In the genomic region with DNA sequence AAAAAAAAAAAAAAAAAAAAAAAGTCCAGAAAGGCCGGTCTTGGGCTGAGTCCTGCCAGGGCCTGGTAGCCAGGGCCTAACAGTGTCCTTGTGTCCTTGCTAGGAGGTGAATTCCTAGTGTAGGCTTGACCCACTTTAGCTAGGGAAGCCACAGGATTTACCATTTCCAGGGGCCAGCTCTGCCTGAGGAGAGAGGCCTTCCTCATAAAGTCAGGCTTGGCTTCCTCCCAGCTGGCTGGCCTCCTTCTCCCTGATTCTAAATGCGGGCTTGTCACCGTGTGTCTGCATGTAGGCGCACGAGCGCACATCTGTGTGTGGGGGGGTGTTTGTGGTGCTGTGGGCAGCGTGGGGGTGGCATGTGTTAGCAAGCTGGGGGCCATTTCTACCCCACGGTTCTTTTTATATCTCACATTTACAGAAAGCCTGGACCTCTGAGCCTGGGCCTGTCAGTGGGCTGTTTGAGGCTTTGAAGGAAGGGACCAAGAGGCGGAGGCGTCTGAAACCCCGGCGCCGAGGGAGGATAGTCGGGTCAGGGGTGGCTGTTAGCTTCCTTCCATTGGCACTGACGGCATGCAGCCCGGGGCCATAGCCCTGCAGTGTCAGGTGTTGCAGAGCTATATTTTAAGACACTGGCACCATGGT, we compare ENCODE assay signal across 1 cellular context.
TF ChIP-seq lines count a peak whose summit lies in the region.

No MANE protein-coding gene starts in this region.

TF ChIP-seq in GM23338, 12 proteins besides CTCF, POLR2A, EP300 and RAD21 (continued from another document):
- TF ChIP-seq, protein P1, sequence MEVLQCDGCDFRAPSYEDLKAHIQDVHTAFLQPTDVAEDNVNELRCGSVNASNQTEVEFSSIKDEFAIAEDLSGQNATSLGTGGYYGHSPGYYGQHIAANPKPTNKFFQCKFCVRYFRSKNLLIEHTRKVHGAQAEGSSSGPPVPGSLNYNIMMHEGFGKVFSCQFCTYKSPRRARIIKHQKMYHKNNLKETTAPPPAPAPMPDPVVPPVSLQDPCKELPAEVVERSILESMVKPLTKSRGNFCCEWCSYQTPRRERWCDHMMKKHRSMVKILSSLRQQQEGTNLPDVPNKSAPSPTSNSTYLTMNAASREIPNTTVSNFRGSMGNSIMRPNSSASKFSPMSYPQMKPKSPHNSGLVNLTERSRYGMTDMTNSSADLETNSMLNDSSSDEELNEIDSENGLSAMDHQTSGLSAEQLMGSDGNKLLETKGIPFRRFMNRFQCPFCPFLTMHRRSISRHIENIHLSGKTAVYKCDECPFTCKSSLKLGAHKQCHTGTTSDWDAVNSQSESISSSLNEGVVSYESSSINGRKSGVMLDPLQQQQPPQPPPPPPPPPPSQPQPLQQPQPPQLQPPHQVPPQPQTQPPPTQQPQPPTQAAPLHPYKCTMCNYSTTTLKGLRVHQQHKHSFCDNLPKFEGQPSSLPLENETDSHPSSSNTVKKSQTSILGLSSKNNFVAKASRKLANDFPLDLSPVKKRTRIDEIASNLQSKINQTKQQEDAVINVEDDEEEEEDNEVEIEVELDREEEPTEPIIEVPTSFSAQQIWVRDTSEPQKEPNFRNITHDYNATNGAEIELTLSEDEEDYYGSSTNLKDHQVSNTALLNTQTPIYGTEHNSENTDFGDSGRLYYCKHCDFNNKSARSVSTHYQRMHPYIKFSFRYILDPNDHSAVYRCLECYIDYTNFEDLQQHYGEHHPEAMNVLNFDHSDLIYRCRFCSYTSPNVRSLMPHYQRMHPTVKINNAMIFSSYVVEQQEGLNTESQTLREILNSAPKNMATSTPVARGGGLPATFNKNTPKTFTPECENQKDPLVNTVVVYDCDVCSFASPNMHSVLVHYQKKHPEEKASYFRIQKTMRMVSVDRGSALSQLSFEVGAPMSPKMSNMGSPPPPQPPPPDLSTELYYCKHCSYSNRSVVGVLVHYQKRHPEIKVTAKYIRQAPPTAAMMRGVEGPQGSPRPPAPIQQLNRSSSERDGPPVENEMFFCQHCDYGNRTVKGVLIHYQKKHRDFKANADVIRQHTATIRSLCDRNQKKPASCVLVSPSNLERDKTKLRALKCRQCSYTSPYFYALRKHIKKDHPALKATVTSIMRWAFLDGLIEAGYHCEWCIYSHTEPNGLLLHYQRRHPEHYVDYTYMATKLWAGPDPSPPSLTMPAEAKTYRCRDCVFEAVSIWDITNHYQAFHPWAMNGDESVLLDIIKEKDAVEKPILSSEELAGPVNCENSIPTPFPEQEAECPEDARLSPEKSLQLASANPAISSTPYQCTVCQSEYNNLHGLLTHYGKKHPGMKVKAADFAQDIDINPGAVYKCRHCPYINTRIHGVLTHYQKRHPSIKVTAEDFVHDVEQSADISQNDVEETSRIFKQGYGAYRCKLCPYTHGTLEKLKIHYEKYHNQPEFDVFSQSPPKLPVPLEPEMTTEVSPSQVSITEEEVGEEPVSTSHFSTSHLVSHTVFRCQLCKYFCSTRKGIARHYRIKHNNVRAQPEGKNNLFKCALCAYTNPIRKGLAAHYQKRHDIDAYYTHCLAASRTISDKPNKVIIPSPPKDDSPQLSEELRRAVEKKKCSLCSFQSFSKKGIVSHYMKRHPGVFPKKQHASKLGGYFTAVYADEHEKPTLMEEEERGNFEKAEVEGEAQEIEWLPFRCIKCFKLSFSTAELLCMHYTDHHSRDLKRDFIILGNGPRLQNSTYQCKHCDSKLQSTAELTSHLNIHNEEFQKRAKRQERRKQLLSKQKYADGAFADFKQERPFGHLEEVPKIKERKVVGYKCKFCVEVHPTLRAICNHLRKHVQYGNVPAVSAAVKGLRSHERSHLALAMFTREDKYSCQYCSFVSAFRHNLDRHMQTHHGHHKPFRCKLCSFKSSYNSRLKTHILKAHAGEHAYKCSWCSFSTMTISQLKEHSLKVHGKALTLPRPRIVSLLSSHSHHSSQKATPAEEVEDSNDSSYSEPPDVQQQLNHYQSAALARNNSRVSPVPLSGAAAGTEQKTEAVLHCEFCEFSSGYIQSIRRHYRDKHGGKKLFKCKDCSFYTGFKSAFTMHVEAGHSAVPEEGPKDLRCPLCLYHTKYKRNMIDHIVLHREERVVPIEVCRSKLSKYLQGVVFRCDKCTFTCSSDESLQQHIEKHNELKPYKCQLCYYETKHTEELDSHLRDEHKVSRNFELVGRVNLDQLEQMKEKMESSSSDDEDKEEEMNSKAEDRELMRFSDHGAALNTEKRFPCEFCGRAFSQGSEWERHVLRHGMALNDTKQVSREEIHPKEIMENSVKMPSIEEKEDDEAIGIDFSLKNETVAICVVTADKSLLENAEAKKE (CRISPR knock-in tag; IDR thresholded peaks at IDR 0.05) = no peak
- TF ChIP-seq, protein P2, sequence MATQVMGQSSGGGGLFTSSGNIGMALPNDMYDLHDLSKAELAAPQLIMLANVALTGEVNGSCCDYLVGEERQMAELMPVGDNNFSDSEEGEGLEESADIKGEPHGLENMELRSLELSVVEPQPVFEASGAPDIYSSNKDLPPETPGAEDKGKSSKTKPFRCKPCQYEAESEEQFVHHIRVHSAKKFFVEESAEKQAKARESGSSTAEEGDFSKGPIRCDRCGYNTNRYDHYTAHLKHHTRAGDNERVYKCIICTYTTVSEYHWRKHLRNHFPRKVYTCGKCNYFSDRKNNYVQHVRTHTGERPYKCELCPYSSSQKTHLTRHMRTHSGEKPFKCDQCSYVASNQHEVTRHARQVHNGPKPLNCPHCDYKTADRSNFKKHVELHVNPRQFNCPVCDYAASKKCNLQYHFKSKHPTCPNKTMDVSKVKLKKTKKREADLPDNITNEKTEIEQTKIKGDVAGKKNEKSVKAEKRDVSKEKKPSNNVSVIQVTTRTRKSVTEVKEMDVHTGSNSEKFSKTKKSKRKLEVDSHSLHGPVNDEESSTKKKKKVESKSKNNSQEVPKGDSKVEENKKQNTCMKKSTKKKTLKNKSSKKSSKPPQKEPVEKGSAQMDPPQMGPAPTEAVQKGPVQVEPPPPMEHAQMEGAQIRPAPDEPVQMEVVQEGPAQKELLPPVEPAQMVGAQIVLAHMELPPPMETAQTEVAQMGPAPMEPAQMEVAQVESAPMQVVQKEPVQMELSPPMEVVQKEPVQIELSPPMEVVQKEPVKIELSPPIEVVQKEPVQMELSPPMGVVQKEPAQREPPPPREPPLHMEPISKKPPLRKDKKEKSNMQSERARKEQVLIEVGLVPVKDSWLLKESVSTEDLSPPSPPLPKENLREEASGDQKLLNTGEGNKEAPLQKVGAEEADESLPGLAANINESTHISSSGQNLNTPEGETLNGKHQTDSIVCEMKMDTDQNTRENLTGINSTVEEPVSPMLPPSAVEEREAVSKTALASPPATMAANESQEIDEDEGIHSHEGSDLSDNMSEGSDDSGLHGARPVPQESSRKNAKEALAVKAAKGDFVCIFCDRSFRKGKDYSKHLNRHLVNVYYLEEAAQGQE (IDR thresholded peaks at IDR 0.05; ENCODE audit: unreplicated experiment) = no peak
- TF ChIP-seq STAT1 (IDR thresholded peaks at IDR 0.05; ENCODE audit: unreplicated experiment) = no peak
